ENCODE assay signal across 8 cellular contexts in genomic region chr4:47531241-47531953, GRCh38. TPM values are rescaled to one million over a fixed set of nuclear protein-coding genes. Genes with fewer than 3 reads are reported as not detected.
DNase-seq lines count a peak whose midpoint lies in the region; ATAC-seq and TF ChIP-seq lines count a peak whose summit lies in the region.

No MANE protein-coding gene starts in this region.

- H3K4me1 ChIP-seq in lower lobe of right lung (peaks cover 23% of the 10 kb centered on the region), stomach (peaks cover 0 to 29% (median 15%) of the 10 kb centered on the region in 4 donors)

- in situ Hi-C loops in T47D (cut with HindIII; ENCODE audit: low pct_unique_long_range_greater_than_20kb, low sequenced_read_pairs) = no loop called here

- peaks cover 14% of the 10 kb centered on the region for H3K36me3 ChIP-seq in lower lobe of right lung
- H3K36me3 ChIP-seq in stomach = peaks cover 0 to 53% (median 50%) of the 10 kb centered on the region in 4 donors

- POLR2A ChIA-PET in AG04449 (lab: Yijun Ruan, JAX) = interaction anchor here (0.6 to 1.5 kb wide), 4 partner anchors 13 to 62 kb away, joined by 3 to 6 read pairs (median 4); partner anchors contain the start of gene ATP10D

- TF ChIP-seq CTCF in AG04449 (IDR thresholded peaks at IDR 0.05; ENCODE audit: insufficient read depth, low read length, missing control alignments) (no peak), lower lobe of right lung (IDR thresholded peaks at IDR 0.05) (no peak), stomach (IDR thresholded peaks at IDR 0.05) (no peak)

- H3K4me3 ChIP-seq in AG04449 (ENCODE audit: low read depth, low read length) = no peak overlapping the region
- no peak overlapping the region for H3K4me3 ChIP-seq in lower lobe of right lung
- no peak overlapping the region for H3K4me3 ChIP-seq in stomach

- H3K9me3 ChIP-seq in lower lobe of right lung = no peaks in the 10 kb centered on the region
- peaks cover 0 to 8% (median 0%) of the 10 kb centered on the region in 4 donors for H3K9me3 ChIP-seq in stomach

- DNase-seq in AG04449 (ENCODE audit: low read depth, low spot score) = peak; percentile 73
- DNase-seq in GM19238 (ENCODE audit: insufficient read length, low spot score) = peak; percentile 26
- peak; percentile 7 to 82 for DNase-seq in SW 1271 (lab: John Stamatoyannopoulos, UW)
- peak; percentile 11 to 64 for DNase-seq in T47D (ENCODE audit: low read depth in 1 of 2, low spot score in 1 of 2)
- DNase-seq in lower lobe of right lung = no peak
- DNase-seq in stomach = peak; percentile 29
- DNase-seq in effector CD8-positive, alpha-beta T cell (lab: John Stamatoyannopoulos, UW) = no peak

- TF ChIP-seq EP300 in stomach (IDR thresholded peaks at IDR 0.05) = no peak

- CTCF ChIA-PET in AG04449 (lab: Yijun Ruan, JAX) = interaction anchor here (2.5 to 2.7 kb wide), 2 partner anchors 20 to 33 kb away, joined by 8 read pairs; no protein-coding TSS in a partner anchor

- peak overlapping the region; percentile 38 for H3K27ac ChIP-seq in lower lobe of right lung
- H3K27ac ChIP-seq in stomach = peak overlapping the region in 4 of 5 donors; percentile 18 to 61 (median 38)

- TF ChIP-seq POLR2A in stomach (IDR thresholded peaks at IDR 0.05) = no peak

- H3K27me3 ChIP-seq in lower lobe of right lung (ENCODE audit: low read depth) (no peaks in the 10 kb centered on the region), stomach (no peaks in the 10 kb centered on the region)

- 57 to 78% (median 67%) methylated on average over 2 of the region's 2 CpGs for WGBS in stomach, 5 donors

- intact Hi-C loops in lower lobe of right lung (cut with DNase I) = no loop called here
- intact Hi-C loops in stomach (cut with DNase I; ENCODE audit: low total_unique reads) = no loop called here

- ATAC-seq in HG03139 (IDR thresholded peaks at IDR 0.05; ENCODE audit: unreplicated experiment) (peak; percentile 99), lower lobe of right lung (peak; percentile 94 to 95)

RNA-seq across cellular contexts. Expression of gene ATP10D, which starts 46.3 kb away (rescaled TPM):
- total RNA-seq in lower lobe of right lung (25.2 TPM), stomach (10 to 100 TPM in 3 of 5 donors, 1 to 10 TPM in 2; 4.6 to 72.9 (median 20.9) TPM)
- polyA plus RNA-seq in stomach = 1 to 10 TPM; 1.5 to 4.9 (median 2.2) TPM

Comparison
In these comparisons a context has a peak if more than half of its experiments do, and no peak if none do; other contexts are left out.
1. DNase-seq: peak in AG04449 (single experiment), GM19238 (single experiment), SW 1271 (2 of 2), T47D (2 of 2) and stomach (single experiment); none in lower lobe of right lung (single experiment) and effector CD8-positive, alpha-beta T cell (single experiment).